8 cellular contexts compared by ENCODE assay signal in genomic region chr1:113872219-113872934, GRCh38. TPM values are rescaled to one million over a fixed set of nuclear protein-coding genes. Genes with fewer than 3 reads are reported as not detected.
DNase-seq lines count a peak whose midpoint lies in the region; ATAC-seq and TF ChIP-seq lines count a peak whose summit lies in the region.
"Had no signal": no experiment of that assay in that cellular context is flagged by ENCODE, and none has a peak within 500 bp of the region (broad histone marks: within the 10 kb centered on the region; RNA-seq: fewer than 3 reads in every experiment).

No MANE protein-coding gene starts in this region.

- no peak overlapping the region; the same call in 1 of the 2 replicates for H3K27ac ChIP-seq in Karpas-422 (ENCODE audit: low read length)
- peak overlapping the region; percentile 35 to 56 for H3K27ac ChIP-seq in ascending aorta
- H3K27ac ChIP-seq in skeletal muscle tissue (ENCODE audit: low read depth, low read length): peak overlapping the region; percentile 36

- no peak for TF ChIP-seq CTCF in ascending aorta (IDR thresholded peaks at IDR 0.05)
- no peak for TF ChIP-seq CTCF in BE2C (IDR thresholded peaks at IDR 0.05; ENCODE audit: low read depth, low read length)

- H3K27me3 ChIP-seq in Karpas-422 (ENCODE audit: low read length): no peaks in the 10 kb centered on the region
- no peaks in the 10 kb centered on the region for H3K27me3 ChIP-seq in ascending aorta
- H3K27me3 ChIP-seq in skeletal muscle tissue (ENCODE audit: control insufficient read depth in 3 of 3, insufficient read depth in 3 of 3, low read length in 3 of 3): no peaks in the 10 kb centered on the region
- H3K27me3 ChIP-seq in BE2C: no peaks in the 10 kb centered on the region; the same call in 1 of the 2 replicates
- H3K27me3 ChIP-seq: sigmoid colon had no signal

- DNase-seq in Karpas-422 (no peak), ascending aorta (ENCODE audit: low spot score in 2 of 2) (no peak), BE2C (no peak), NCI-H1417 treated with DMSO at 0.1 percent for 48 hours (lab: John Stamatoyannopoulos, UW) (no peak)
- DNase-seq: sigmoid colon had no signal

- H3K9me2 ChIP-seq in Karpas-422 (replicated peaks; ENCODE audit: insufficient read depth, low read length): no peaks in the 10 kb centered on the region

- H3K9ac ChIP-seq in Karpas-422 (ENCODE audit: low read length) (no peak overlapping the region), skeletal muscle tissue (ENCODE audit: low read depth in 1 of 3, low read length in 3 of 3) (no peak overlapping the region)

- H2AFZ ChIP-seq in Karpas-422 (ENCODE audit: low read length): peak overlapping the region; percentile 94

- H3K9me3 ChIP-seq in Karpas-422 (ENCODE audit: low read length): no peaks in the 10 kb centered on the region
- no peaks in the 10 kb centered on the region for H3K9me3 ChIP-seq in ascending aorta
- H3K9me3 ChIP-seq in skeletal muscle tissue (ENCODE audit: control insufficient read depth in 3 of 3, low read length in 3 of 3): no peaks in the 10 kb centered on the region
- no peaks in the 10 kb centered on the region for H3K9me3 ChIP-seq in BE2C
- H3K9me3 ChIP-seq: sigmoid colon had no signal

- H3K4me1 ChIP-seq in Karpas-422 (ENCODE audit: low read length) (peaks cover 32% of the 10 kb centered on the region), ascending aorta (no peaks in the 10 kb centered on the region), skeletal muscle tissue (ENCODE audit: control insufficient read depth in 3 of 3, insufficient read depth in 3 of 3, low read length in 3 of 3) (no peaks in the 10 kb centered on the region), BE2C (no peaks in the 10 kb centered on the region)
- H3K4me1 ChIP-seq: sigmoid colon had no signal

- intact Hi-C loops in ascending aorta (cut with DNase I): no loop called here

- H3K79me2 ChIP-seq in Karpas-422 (ENCODE audit: low read length): no peaks in the 10 kb centered on the region

- peak overlapping the region; percentile 62 for H3K4me2 ChIP-seq in Karpas-422 (ENCODE audit: low read depth, low read length, poor library complexity, severe bottlenecking)

- H3K4me3 ChIP-seq in Karpas-422 (ENCODE audit: low read length): no peak overlapping the region
- no peak overlapping the region for H3K4me3 ChIP-seq in ascending aorta
- no peak overlapping the region for H3K4me3 ChIP-seq in skeletal muscle tissue (ENCODE audit: low read length in 3 of 3)
- H3K4me3 ChIP-seq in BE2C (ENCODE audit: low read depth, low read length): no peak overlapping the region
- H3K4me3 ChIP-seq: sigmoid colon had no signal

- H3K36me3 ChIP-seq in Karpas-422 (ENCODE audit: insufficient read depth, low read length) (no peaks in the 10 kb centered on the region), ascending aorta (no peaks in the 10 kb centered on the region), skeletal muscle tissue (ENCODE audit: control insufficient read depth in 3 of 3, insufficient read depth in 3 of 3, low read length in 3 of 3) (no peaks in the 10 kb centered on the region), BE2C (no peaks in the 10 kb centered on the region)
- H3K36me3 ChIP-seq: sigmoid colon had no signal

- H4K20me1 ChIP-seq in Karpas-422 (ENCODE audit: insufficient read depth, low read depth, low read length): no peaks in the 10 kb centered on the region

- peak; percentile 12 for ATAC-seq in GM21360 (IDR thresholded peaks at IDR 0.05; ENCODE audit: unreplicated experiment)
- no peak for ATAC-seq in HG03571 (IDR thresholded peaks at IDR 0.05; ENCODE audit: unreplicated experiment)

RNA-seq across cellular contexts. Expression of gene PTPN22, which starts 0.9 kb away (rescaled TPM):
- 22.8 and 43.3 TPM in 2 replicates for total RNA-seq in Karpas-422 (2014; rRNA removed; shearing (Covaris generic); ENCODE audit: low replicate concordance)
- total RNA-seq in ascending aorta (2.3 TPM), skeletal muscle tissue (1.0 TPM)
- polyA plus RNA-seq in BE2C (2012; ENCODE audit: insufficient read depth, insufficient read length, low read depth): 1.1 TPM

RNA-seq across cellular contexts. Expression of gene BCL2L15, which starts 15.0 kb away (rescaled TPM):
- total RNA-seq in Karpas-422 (2014; rRNA removed; shearing (Covaris generic); ENCODE audit: low replicate concordance): 0.48 and 1.0 TPM in 2 replicates
- total RNA-seq in ascending aorta: not detected
- total RNA-seq in skeletal muscle tissue: under 0.01 TPM
- 0.62 TPM for polyA plus RNA-seq in BE2C (2012; ENCODE audit: insufficient read depth, insufficient read length, low read depth)

RNA-seq across cellular contexts. Expression of gene AP4B1, which starts 32.2 kb away (rescaled TPM):
- total RNA-seq in Karpas-422 (2014; rRNA removed; shearing (Covaris generic); ENCODE audit: low replicate concordance): 35.3 and 64.0 TPM in 2 replicates
- 3.2 TPM for total RNA-seq in ascending aorta
- total RNA-seq in skeletal muscle tissue: 16.7 TPM
- 34.1 TPM for polyA plus RNA-seq in BE2C (2012; ENCODE audit: insufficient read depth, insufficient read length, low read depth)

RNA-seq across cellular contexts. Expression of gene DCLRE1B, which starts 32.7 kb away (rescaled TPM):
- 7.6 and 11.3 TPM in 2 replicates for total RNA-seq in Karpas-422 (2014; rRNA removed; shearing (Covaris generic); ENCODE audit: low replicate concordance)
- total RNA-seq in ascending aorta (1.9 TPM), skeletal muscle tissue (3.7 TPM)
- 7.6 TPM for polyA plus RNA-seq in BE2C (2012; ENCODE audit: insufficient read depth, insufficient read length, low read depth)

RNA-seq across cellular contexts. Expression of gene HIPK1, which starts 56.7 kb away (rescaled TPM):
- total RNA-seq in Karpas-422 (2014; rRNA removed; shearing (Covaris generic); ENCODE audit: low replicate concordance): 25.7 and 36.0 TPM in 2 replicates
- total RNA-seq in ascending aorta (41.7 TPM), skeletal muscle tissue (28.2 TPM)
- polyA plus RNA-seq in BE2C (2012; ENCODE audit: insufficient read depth, insufficient read length, low read depth): 27.5 TPM
